ENCODE assay signal across 1 cellular context in genomic region chrX:44874481-44875184, GRCh38.
A peak's percentile ranks its signal among the peaks of the same experiment; 100 is the strongest.
TF ChIP-seq lines count a peak whose summit lies in the region.

No MANE protein-coding gene starts in this region.

TF ChIP-seq in HepG2, 621 proteins besides CTCF, POLR2A, EP300 and RAD21 (continued from another document):
- TF ChIP-seq, protein P1, sequence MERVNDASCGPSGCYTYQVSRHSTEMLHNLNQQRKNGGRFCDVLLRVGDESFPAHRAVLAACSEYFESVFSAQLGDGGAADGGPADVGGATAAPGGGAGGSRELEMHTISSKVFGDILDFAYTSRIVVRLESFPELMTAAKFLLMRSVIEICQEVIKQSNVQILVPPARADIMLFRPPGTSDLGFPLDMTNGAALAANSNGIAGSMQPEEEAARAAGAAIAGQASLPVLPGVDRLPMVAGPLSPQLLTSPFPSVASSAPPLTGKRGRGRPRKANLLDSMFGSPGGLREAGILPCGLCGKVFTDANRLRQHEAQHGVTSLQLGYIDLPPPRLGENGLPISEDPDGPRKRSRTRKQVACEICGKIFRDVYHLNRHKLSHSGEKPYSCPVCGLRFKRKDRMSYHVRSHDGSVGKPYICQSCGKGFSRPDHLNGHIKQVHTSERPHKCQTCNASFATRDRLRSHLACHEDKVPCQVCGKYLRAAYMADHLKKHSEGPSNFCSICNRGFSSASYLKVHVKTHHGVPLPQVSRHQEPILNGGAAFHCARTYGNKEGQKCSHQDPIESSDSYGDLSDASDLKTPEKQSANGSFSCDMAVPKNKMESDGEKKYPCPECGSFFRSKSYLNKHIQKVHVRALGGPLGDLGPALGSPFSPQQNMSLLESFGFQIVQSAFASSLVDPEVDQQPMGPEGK (CRISPR knock-in tag; IDR thresholded peaks at IDR 0.05), result peak; percentile 45; the same call in 1 of the 2 replicates
